16 cellular contexts compared by ENCODE assay signal in the genomic region with DNA sequence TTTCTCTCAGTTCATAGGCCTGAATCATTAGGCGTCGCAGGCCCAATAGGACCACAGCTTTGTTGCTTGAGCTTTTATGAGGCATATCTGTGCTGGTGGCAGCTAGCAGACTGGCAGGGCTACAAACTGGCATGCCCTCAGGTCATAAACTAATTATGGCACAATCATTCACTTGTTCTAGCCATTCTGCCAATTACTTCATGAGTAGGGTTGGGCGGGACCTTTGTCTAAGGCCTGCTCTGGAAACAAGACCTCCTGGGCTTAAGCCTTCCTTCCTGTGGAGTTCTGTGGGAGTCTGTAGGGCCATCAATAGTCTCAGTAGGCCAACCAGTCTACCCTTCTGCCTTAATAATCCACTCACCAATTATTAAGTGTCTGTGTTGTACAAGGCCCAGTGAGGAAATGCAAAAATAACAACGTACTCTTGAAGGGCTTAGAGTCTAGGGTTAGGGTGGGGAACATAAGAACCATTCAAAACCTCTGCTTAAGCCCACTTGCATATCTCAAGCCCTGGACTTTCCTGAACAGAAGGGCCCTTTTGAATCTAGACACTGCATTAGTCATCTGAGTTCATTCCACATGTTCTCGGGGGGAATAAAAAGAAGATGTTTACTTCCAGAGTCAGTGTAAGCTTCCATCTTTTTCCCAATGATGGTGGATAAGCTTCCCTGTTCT. TPM values are rescaled to one million over a fixed set of nuclear protein-coding genes. Genes with fewer than 3 reads are reported as not detected.
DNase-seq lines count a peak whose midpoint lies in the region; ATAC-seq, FAIRE-seq and TF ChIP-seq lines count a peak whose summit lies in the region.
"Had no signal": no experiment of that assay in that cellular context is flagged by ENCODE, and none has a peak within 500 bp of the region (broad histone marks: within the 10 kb centered on the region; RNA-seq: fewer than 3 reads in every experiment).

No MANE protein-coding gene starts in this region.

- no peak overlapping the region for H3K4me2 ChIP-seq in hepatocyte

- ATAC-seq in pancreas (peak in 3 of 4 donors; percentile 31 to 68 (median 38)), HG03025 (IDR thresholded peaks at IDR 0.05; ENCODE audit: low FRiP score, unreplicated experiment) (no peak)
- ATAC-seq: gastrocnemius medialis had no signal

- WGBS in hepatocyte (ENCODE audit: low lambda C conversion rate, missing lambda C conversion rate): 86% methylated on average over 5 of the region's 5 CpGs
- 80 to 83% methylated on average over 5 of the region's 5 CpGs for WGBS in pancreas, 2 donors
- WGBS in tibial nerve, 2 donors: 36 to 57% methylated on average over 5 of the region's 5 CpGs

- H3K36me3 ChIP-seq in hepatocyte (replicated peaks; ENCODE audit: insufficient read depth, low read depth): no peaks in the 10 kb centered on the region
- no peaks in the 10 kb centered on the region for H3K36me3 ChIP-seq in pancreas
- H3K36me3 ChIP-seq in tibial nerve: no peaks in the 10 kb centered on the region
- H3K36me3 ChIP-seq: brain microvascular endothelial cell, gastrocnemius medialis, vagina had no signal

- no peaks in the 10 kb centered on the region for H4K20me1 ChIP-seq in hepatocyte (ENCODE audit: insufficient read depth, poor library complexity, severe bottlenecking)

- H3K9me2 ChIP-seq in hepatocyte (replicated peaks; ENCODE audit: insufficient read depth): no peaks in the 10 kb centered on the region

- H3K4me3 ChIP-seq in hepatocyte (no peak overlapping the region), pancreas (no peak overlapping the region), tibial nerve (no peak overlapping the region)
- H3K4me3 ChIP-seq: gastrocnemius medialis, vagina had no signal

- no peak for TF ChIP-seq POLR2A in tibial nerve (IDR thresholded peaks at IDR 0.05)

- TF ChIP-seq CTCF in hepatocyte (IDR thresholded peaks at IDR 0.05; ENCODE audit: poor library complexity): no peak
- TF ChIP-seq CTCF in pancreas (IDR thresholded peaks at IDR 0.05): no peak
- TF ChIP-seq CTCF in tibial nerve (IDR thresholded peaks at IDR 0.05): no peak

- H2AFZ ChIP-seq in hepatocyte: no peak overlapping the region

- intact Hi-C loops in pancreas (cut with DNase I): no loop called here

- DNase-seq in HT-29 (ENCODE audit: low spot score) (peak; percentile 61), anterior cingulate cortex (lab: John Stamatoyannopoulos, UW) (peak in 40 of 58 donors; percentile 0 to 71 (median 16)), hepatocyte (ENCODE audit: low spot score) (no peak), pancreas (peak in 3 of 6 donors; percentile 2 to 23 (median 22)), NCI-H2171 (lab: John Stamatoyannopoulos, UW) (no peak), tibial nerve (ENCODE audit: low spot score in 2 of 2) (no peak), NCI-H187 treated with DMSO at 0.1 percent for 48 hours (lab: John Stamatoyannopoulos, UW) (no peak)
- DNase-seq: activated B cell treated with CpG ODN at 0.5 μM for 24 hours, activated gamma-delta T cell treated with Interleukin-2 at 50 U/mL for 16 hours, brain microvascular endothelial cell, gastrocnemius medialis, NCI-H774 had no signal

- H3K27ac ChIP-seq in hepatocyte (peak overlapping the region; percentile 76), pancreas (no peak overlapping the region), tibial nerve (peak overlapping the region in 2 of 4 donors; percentile 54 to 70)
- H3K27ac ChIP-seq: brain microvascular endothelial cell, gastrocnemius medialis, vagina had no signal

- H3K9me3 ChIP-seq in hepatocyte (ENCODE audit: low read depth) (no peaks in the 10 kb centered on the region), pancreas (no peaks in the 10 kb centered on the region), tibial nerve (no peaks in the 10 kb centered on the region)
- H3K9me3 ChIP-seq: gastrocnemius medialis, vagina had no signal

- peak; percentile 17 for FAIRE-seq in pancreas (lab: Jason Lieb, UNC)
- FAIRE-seq: RCC 7860 had no signal

- H3K4me1 ChIP-seq in hepatocyte (ENCODE audit: insufficient read depth): peaks cover 12% of the 10 kb centered on the region
- peaks cover 0 to 6% (median 4%) of the 10 kb centered on the region in 3 donors for H3K4me1 ChIP-seq in pancreas
- peaks cover 0 to 16% (median 6%) of the 10 kb centered on the region in 4 donors for H3K4me1 ChIP-seq in tibial nerve
- H3K4me1 ChIP-seq: gastrocnemius medialis had no signal

- peaks cover 6% of the 10 kb centered on the region for H3K79me2 ChIP-seq in hepatocyte

- H3K27me3 ChIP-seq in hepatocyte (no peaks in the 10 kb centered on the region), pancreas (no peaks in the 10 kb centered on the region), tibial nerve (peaks cover 0 to 10% of the 10 kb centered on the region in 2 donors)
- H3K27me3 ChIP-seq: brain microvascular endothelial cell, vagina had no signal

- TF ChIP-seq EP300 in tibial nerve (IDR thresholded peaks at IDR 0.05): no peak

RNA-seq across cellular contexts. Expression of a gene that starts 44.5 kb away (rescaled TPM):
- 3.8 and 4.5 TPM in 2 replicates for total RNA-seq in HT-29 (2014; rRNA removed; shearing (Covaris generic))
- 7.1 and 7.3 TPM in 2 replicates for total RNA-seq in hepatocyte
- polyA plus RNA-seq in hepatocyte: 1.6 and 2.8 TPM in 2 replicates
- total RNA-seq in pancreas: 1 to 10 TPM in 2 of 6 donors, under 1 TPM in 4; 0.46 to 1.7 (median 0.87) TPM
- 1 to 10 TPM; 1.3 to 1.7 TPM for polyA plus RNA-seq in pancreas
- 10 to 100 TPM in 2 of 4 donors, 1 to 10 TPM in 2; 4.6 to 14.1 (median 11.4) TPM for total RNA-seq in tibial nerve
- total RNA-seq: activated B cell treated with CpG ODN at 0.5 μM for 24 hours; T-helper 1 cell treated with Interleukin-12 subunit alpha and Interleukin-12 subunit beta and Interleukin-4 antibody, amounts not matched to agents 30 ng/mL and 1 ng/mL, for 36 hours had no signal

Comparison
In these comparisons a context has a peak if more than half of its experiments do, and no peak if none do; other contexts are left out.
1. DNase-seq: peak in HT-29 (single experiment) and anterior cingulate cortex (40 of 58); none in hepatocyte (single experiment), NCI-H2171 (single experiment), tibial nerve (0 of 2) and NCI-H187 treated with DMSO at 0.1 percent for 48 hours (single experiment).